Comparison of ENCODE assay signal across 1 cellular context in genomic region chr20:63033635-63034510, GRCh38.
TF ChIP-seq lines count a peak whose summit lies in the region.

No MANE protein-coding gene starts in this region.

TF ChIP-seq in GM23338, 12 proteins besides CTCF, POLR2A, EP300 and RAD21 (continued from another document):
- TF ChIP-seq, protein P1, sequence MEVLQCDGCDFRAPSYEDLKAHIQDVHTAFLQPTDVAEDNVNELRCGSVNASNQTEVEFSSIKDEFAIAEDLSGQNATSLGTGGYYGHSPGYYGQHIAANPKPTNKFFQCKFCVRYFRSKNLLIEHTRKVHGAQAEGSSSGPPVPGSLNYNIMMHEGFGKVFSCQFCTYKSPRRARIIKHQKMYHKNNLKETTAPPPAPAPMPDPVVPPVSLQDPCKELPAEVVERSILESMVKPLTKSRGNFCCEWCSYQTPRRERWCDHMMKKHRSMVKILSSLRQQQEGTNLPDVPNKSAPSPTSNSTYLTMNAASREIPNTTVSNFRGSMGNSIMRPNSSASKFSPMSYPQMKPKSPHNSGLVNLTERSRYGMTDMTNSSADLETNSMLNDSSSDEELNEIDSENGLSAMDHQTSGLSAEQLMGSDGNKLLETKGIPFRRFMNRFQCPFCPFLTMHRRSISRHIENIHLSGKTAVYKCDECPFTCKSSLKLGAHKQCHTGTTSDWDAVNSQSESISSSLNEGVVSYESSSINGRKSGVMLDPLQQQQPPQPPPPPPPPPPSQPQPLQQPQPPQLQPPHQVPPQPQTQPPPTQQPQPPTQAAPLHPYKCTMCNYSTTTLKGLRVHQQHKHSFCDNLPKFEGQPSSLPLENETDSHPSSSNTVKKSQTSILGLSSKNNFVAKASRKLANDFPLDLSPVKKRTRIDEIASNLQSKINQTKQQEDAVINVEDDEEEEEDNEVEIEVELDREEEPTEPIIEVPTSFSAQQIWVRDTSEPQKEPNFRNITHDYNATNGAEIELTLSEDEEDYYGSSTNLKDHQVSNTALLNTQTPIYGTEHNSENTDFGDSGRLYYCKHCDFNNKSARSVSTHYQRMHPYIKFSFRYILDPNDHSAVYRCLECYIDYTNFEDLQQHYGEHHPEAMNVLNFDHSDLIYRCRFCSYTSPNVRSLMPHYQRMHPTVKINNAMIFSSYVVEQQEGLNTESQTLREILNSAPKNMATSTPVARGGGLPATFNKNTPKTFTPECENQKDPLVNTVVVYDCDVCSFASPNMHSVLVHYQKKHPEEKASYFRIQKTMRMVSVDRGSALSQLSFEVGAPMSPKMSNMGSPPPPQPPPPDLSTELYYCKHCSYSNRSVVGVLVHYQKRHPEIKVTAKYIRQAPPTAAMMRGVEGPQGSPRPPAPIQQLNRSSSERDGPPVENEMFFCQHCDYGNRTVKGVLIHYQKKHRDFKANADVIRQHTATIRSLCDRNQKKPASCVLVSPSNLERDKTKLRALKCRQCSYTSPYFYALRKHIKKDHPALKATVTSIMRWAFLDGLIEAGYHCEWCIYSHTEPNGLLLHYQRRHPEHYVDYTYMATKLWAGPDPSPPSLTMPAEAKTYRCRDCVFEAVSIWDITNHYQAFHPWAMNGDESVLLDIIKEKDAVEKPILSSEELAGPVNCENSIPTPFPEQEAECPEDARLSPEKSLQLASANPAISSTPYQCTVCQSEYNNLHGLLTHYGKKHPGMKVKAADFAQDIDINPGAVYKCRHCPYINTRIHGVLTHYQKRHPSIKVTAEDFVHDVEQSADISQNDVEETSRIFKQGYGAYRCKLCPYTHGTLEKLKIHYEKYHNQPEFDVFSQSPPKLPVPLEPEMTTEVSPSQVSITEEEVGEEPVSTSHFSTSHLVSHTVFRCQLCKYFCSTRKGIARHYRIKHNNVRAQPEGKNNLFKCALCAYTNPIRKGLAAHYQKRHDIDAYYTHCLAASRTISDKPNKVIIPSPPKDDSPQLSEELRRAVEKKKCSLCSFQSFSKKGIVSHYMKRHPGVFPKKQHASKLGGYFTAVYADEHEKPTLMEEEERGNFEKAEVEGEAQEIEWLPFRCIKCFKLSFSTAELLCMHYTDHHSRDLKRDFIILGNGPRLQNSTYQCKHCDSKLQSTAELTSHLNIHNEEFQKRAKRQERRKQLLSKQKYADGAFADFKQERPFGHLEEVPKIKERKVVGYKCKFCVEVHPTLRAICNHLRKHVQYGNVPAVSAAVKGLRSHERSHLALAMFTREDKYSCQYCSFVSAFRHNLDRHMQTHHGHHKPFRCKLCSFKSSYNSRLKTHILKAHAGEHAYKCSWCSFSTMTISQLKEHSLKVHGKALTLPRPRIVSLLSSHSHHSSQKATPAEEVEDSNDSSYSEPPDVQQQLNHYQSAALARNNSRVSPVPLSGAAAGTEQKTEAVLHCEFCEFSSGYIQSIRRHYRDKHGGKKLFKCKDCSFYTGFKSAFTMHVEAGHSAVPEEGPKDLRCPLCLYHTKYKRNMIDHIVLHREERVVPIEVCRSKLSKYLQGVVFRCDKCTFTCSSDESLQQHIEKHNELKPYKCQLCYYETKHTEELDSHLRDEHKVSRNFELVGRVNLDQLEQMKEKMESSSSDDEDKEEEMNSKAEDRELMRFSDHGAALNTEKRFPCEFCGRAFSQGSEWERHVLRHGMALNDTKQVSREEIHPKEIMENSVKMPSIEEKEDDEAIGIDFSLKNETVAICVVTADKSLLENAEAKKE (CRISPR knock-in tag; IDR thresholded peaks at IDR 0.05), result peak; percentile 20; the same call in 1 of the 2 replicates
- TF ChIP-seq EZH2phosphoT487 (IDR thresholded peaks at IDR 0.05; ENCODE audit: unreplicated experiment) (no peak), ZNF331 (CRISPR knock-in tag; IDR thresholded peaks at IDR 0.05; ENCODE audit: low read depth) (no peak), POLR2AphosphoS5 (IDR thresholded peaks at IDR 0.05; ENCODE audit: low read depth) (no peak), STAT1 (IDR thresholded peaks at IDR 0.05; ENCODE audit: unreplicated experiment) (no peak), REST (IDR thresholded peaks at IDR 0.05; ENCODE audit: unreplicated experiment) (no peak)
